19 cellular contexts compared by ENCODE assay signal in genomic region chr2:47720036-47720435, GRCh38.
DNase-seq lines count a peak whose midpoint lies in the region; TF ChIP-seq lines count a peak whose summit lies in the region.
"Had no signal": no experiment of that assay in that cellular context is flagged by ENCODE, and none has a peak within 500 bp of the region (broad histone marks: within the 10 kb centered on the region; RNA-seq: fewer than 3 reads in every experiment).

No MANE protein-coding gene starts in this region.

- H4K8ac ChIP-seq in neuronal stem cell (ENCODE audit: low read depth, low read length), result no peak overlapping the region

- H3K4me1 ChIP-seq in suprapubic skin (no peaks in the 10 kb centered on the region), neuronal stem cell (ENCODE audit: control insufficient read depth in 2 of 2, insufficient read depth in 1 of 2, low read depth in 1 of 2, low read length in 2 of 2) (peaks cover 0 to 11% of the 10 kb centered on the region in 2 donors)
- H3K4me1 ChIP-seq: foreskin keratinocyte, transverse colon had no signal

- no peak for TF ChIP-seq EP300 in suprapubic skin (IDR thresholded peaks at IDR 0.05)

- H3K27me3 ChIP-seq in suprapubic skin, result no peaks in the 10 kb centered on the region
- peaks cover 0 to 3% (median 0%) of the 10 kb centered on the region in 3 experiments for H3K27me3 ChIP-seq in neuronal stem cell (ENCODE audit: control insufficient read depth in 3 of 3, insufficient read depth in 3 of 3, low read depth in 1 of 3, low read length in 3 of 3)
- H3K27me3 ChIP-seq: transverse colon had no signal

- 71% methylated on average over 3 of the region's 3 CpGs for WGBS in suprapubic skin
- no CpG with 5 or more reads among the region's 3 CpGs for WGBS in neuronal stem cell (ENCODE audit: extremely low coverage in 2 of 2, insufficient read length in 2 of 2, insufficient replicate concordance in 1 of 2), 2 donors

- no peak overlapping the region for H4K91ac ChIP-seq in neuronal stem cell (ENCODE audit: low read depth, low read length, poor library complexity)

- H3K14ac ChIP-seq in neuronal stem cell (ENCODE audit: low read length), result no peak overlapping the region

- no peak overlapping the region for H2BK12ac ChIP-seq in neuronal stem cell (ENCODE audit: low read length)

- H3K4me3 ChIP-seq in cardiac fibroblast (replicated peaks in 1 of 2; ENCODE audit: low read depth in 2 of 2, low read length in 2 of 2) (no peak overlapping the region), skeletal muscle cell (ENCODE audit: low read depth, low read length) (no peak overlapping the region), suprapubic skin (no peak overlapping the region), neuronal stem cell (ENCODE audit: low read length in 2 of 2) (no peak overlapping the region)
- H3K4me3 ChIP-seq: transverse colon had no signal

- H2BK15ac ChIP-seq in neuronal stem cell (ENCODE audit: low read length), result no peak overlapping the region

- no peak overlapping the region for H3K9ac ChIP-seq in neuronal stem cell (ENCODE audit: low read depth, low read length, poor library complexity)

- no peak overlapping the region for H2AFZ ChIP-seq in neuronal stem cell (ENCODE audit: low read length)

- H3K36me3 ChIP-seq in suprapubic skin (no peaks in the 10 kb centered on the region), neuronal stem cell (replicated peaks in 1 of 2; ENCODE audit: control insufficient read depth in 2 of 2, insufficient read depth in 2 of 2, low read length in 2 of 2) (no peaks in the 10 kb centered on the region)
- H3K36me3 ChIP-seq: transverse colon had no signal

- H3K27ac ChIP-seq in suprapubic skin (no peak overlapping the region), neuronal stem cell (replicated peaks; ENCODE audit: low read length) (no peak overlapping the region)
- H3K27ac ChIP-seq: foreskin keratinocyte, transverse colon had no signal

- H3K4ac ChIP-seq in neuronal stem cell (ENCODE audit: low read length), result no peak overlapping the region

- H3K79me1 ChIP-seq in neuronal stem cell (ENCODE audit: low read depth, low read length), result no peaks in the 10 kb centered on the region

- H2BK5ac ChIP-seq in neuronal stem cell (ENCODE audit: low read length), result no peak overlapping the region

- H3K9me3 ChIP-seq in suprapubic skin (no peaks in the 10 kb centered on the region), neuronal stem cell (replicated peaks in 1 of 2; ENCODE audit: control insufficient read depth in 2 of 2, insufficient read depth in 1 of 2, low read depth in 1 of 2, low read length in 2 of 2) (peaks cover 2 to 7% of the 10 kb centered on the region in 2 donors)
- H3K9me3 ChIP-seq: transverse colon had no signal

- H3K23ac ChIP-seq in neuronal stem cell (ENCODE audit: low read depth, low read length, poor library complexity), result no peak overlapping the region

- no peak overlapping the region for H3K4me2 ChIP-seq in neuronal stem cell (ENCODE audit: insufficient read depth, low read length, poor library complexity, severe bottlenecking)

- DNase-seq in SIG-M5 treated with dmso at 0.1 percent for 504 hours (lab: John Stamatoyannopoulos, UW; ENCODE audit: unreplicated experiment) (peak; percentile 12), SIG-M5 (lab: John Stamatoyannopoulos, UW) (no peak), MV-4-11 (lab: John Stamatoyannopoulos, UW) (peak; percentile 66), cardiac fibroblast (ENCODE audit: low read depth in 2 of 2) (peak; percentile 10 to 26), skeletal muscle cell (ENCODE audit: low read depth) (peak; percentile 16), suprapubic skin (ENCODE audit: low spot score in 2 of 2) (no peak), NCI-H1694 (lab: John Stamatoyannopoulos, UW) (no peak), neuronal stem cell (ENCODE audit: low spot score) (no peak)
- DNase-seq: 8988T; activated CD4-positive, alpha-beta T cell treated with anti-CD3 and anti-CD28 coated beads for 1 hour; activated CD8-positive, alpha-beta memory T cell treated with anti-CD3 and anti-CD28 coated beads, Interleukin-2, amount 50 U/mL, for 4 hours; activated naive CD4-positive, alpha-beta T cell treated with Interleukin-2 at 50 U/mL for 16 hours; aorta; foreskin keratinocyte; NCI-H1092 treated with DMSO at 0.1 percent for 48 hours; NCI-H526 treated with DMSO at 0.1 percent for 48 hours; stimulated activated CD4-positive, alpha-beta T cell treated with anti-CD3 and anti-CD28 coated beads, Interleukin-15, amount 100 ng/mL, for 24 hours; stimulated activated naive CD4-positive, alpha-beta T cell; transverse colon had no signal

- no peak for TF ChIP-seq CTCF in cardiac fibroblast (IDR thresholded peaks at IDR 0.05; ENCODE audit: low read depth, low read length)
- TF ChIP-seq CTCF in suprapubic skin (IDR thresholded peaks at IDR 0.05), result no peak

- no peak for TF ChIP-seq POLR2A in suprapubic skin (IDR thresholded peaks at IDR 0.05)

- H2BK120ac ChIP-seq in neuronal stem cell (ENCODE audit: low read depth, low read length), result no peak overlapping the region

- H3K18ac ChIP-seq in neuronal stem cell (ENCODE audit: low read length), result no peak overlapping the region

- no peak overlapping the region for H2AK5ac ChIP-seq in neuronal stem cell (ENCODE audit: low read depth, low read length)

Comparison
In these comparisons a context has a peak if more than half of its experiments do, and no peak if none do; other contexts are left out.
1. DNase-seq: peak in SIG-M5 treated with dmso at 0.1 percent for 504 hours (single experiment), MV-4-11 (single experiment), cardiac fibroblast (2 of 2) and skeletal muscle cell (single experiment); none in SIG-M5 (single experiment), suprapubic skin (0 of 2), NCI-H1694 (single experiment) and neuronal stem cell (single experiment).